In the genomic region with DNA sequence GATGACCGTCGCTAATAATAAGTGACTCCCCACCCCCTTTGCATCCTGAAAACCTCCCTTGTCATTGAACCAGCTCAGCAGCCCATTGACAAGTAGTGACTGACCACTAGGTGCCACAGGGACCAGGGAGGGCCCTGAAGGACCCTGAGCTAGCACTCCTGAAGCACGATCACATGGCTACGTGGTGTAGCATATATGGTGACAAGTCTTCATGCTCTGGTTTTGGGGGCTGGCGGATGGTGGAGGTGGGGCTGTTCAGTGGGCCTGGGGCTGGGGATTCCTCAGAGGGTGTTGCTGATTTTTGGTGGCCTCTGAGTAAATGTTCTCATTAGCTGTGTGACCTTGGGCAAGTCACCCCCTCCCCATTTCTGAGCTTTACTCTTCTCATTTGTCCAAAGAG, we compare ENCODE assay signal across 33 cellular contexts. TPM values are rescaled to one million over a fixed set of nuclear protein-coding genes. Genes with fewer than 3 reads are reported as not detected.
"Had no signal": no experiment of that assay in that cellular context is flagged by ENCODE, and none has a peak within 500 bp of the region (broad histone marks: within the 10 kb centered on the region; RNA-seq: fewer than 3 reads in every experiment).

No MANE protein-coding gene starts in this region.

- H3K36me3 ChIP-seq: brain microvascular endothelial cell, breast epithelium had no signal

- DNase-seq: activated B cell treated with CpG ODN at 0.5 μM for 24 hours; activated CD4-positive, alpha-beta memory T cell treated with anti-CD3 and anti-CD28 coated beads, Interleukin-2, amount 10 ng/mL, durations not matched to agents 7 days and 5 days; activated CD4-positive, alpha-beta T cell treated with anti-CD3 and anti-CD28 coated beads for 48 hours; activated CD4-positive, alpha-beta T cell treated with anti-CD3 and anti-CD28 coated beads, Interleukin-2, amount 10 ng/mL, durations not matched to agents 7 days and 5 days; activated CD4-positive, alpha-beta T cell treated with anti-CD3 and anti-CD28 coated beads, Interleukin-2, amount 50 U/mL, for 48 hours; activated CD4-positive, CD25-positive, alpha-beta regulatory T cell treated with anti-CD3 and anti-CD28 coated beads, Interleukin-2, amount 50 U/mL, for 72 hours; activated CD8-positive, alpha-beta memory T cell treated with anti-CD3 and anti-CD28 coated beads for 24 hours; activated CD8-positive, alpha-beta memory T cell treated with anti-CD3 and anti-CD28 coated beads, Interleukin-2, amount 10 ng/mL, durations not matched to agents 7 days and 5 days; activated CD8-positive, alpha-beta memory T cell treated with anti-CD3 and anti-CD28 coated beads, Interleukin-2, amount 50 U/mL, for 48 hours; activated CD8-positive, alpha-beta T cell treated with anti-CD3 and anti-CD28 coated beads, Interleukin-2, amount 10 ng/mL, durations not matched to agents 7 days and 5 days; activated effector memory CD4-positive, alpha-beta T cell treated with Interleukin-2 at 50 U/mL for 16 hours; activated gamma-delta T cell; activated naive CD4-positive, alpha-beta T cell treated with anti-CD3 and anti-CD28 coated beads, Interleukin-2, amount 10 ng/mL, durations not matched to agents 7 days and 5 days; activated naive CD4-positive, alpha-beta T cell treated with Interleukin-2 at 50 U/mL for 16 hours; activated naive CD8-positive, alpha-beta T cell treated with anti-CD3 and anti-CD28 coated beads, Interleukin-2, amount 10 ng/mL, durations not matched to agents 7 days and 5 days; activated naive CD8-positive, alpha-beta T cell treated with anti-CD3 and anti-CD28 coated beads, Interleukin-2, amount 50 U/mL, for 24 hours; activated T-cell treated with anti-CD3 and anti-CD28 coated beads, Interleukin-2, amount 50 U/mL, for 24 hours; activated T-cell treated with anti-CD3 and anti-CD28 coated beads, Interleukin-2, amount 50 U/mL, for 48 hours; amygdala; anterior cingulate cortex; body of pancreas; brain microvascular endothelial cell; central memory CD4-positive, alpha-beta T cell; T-helper 1 cell; T-helper 2 cell; T-helper 9 cell had no signal

- ATAC-seq: activated CD8-positive, alpha-beta memory T cell treated with anti-CD3 and anti-CD28 coated beads, Interleukin-2, amount 10 ng/mL, durations not matched to agents 7 days and 5 days; activated CD8-positive, alpha-beta T cell treated with anti-CD3 and anti-CD28 coated beads, Interleukin-2, amount 10 ng/mL, durations not matched to agents 7 days and 5 days; activated naive CD8-positive, alpha-beta T cell treated with anti-CD3 and anti-CD28 coated beads, Interleukin-2, amount 50 U/mL, for 24 hours; body of pancreas had no signal

- H3K36me3 Mint-ChIP-seq: activated CD8-positive, alpha-beta memory T cell treated with anti-CD3 and anti-CD28 coated beads, Interleukin-2, amount 10 ng/mL, durations not matched to agents 7 days and 5 days; activated naive CD4-positive, alpha-beta T cell treated with anti-CD3 and anti-CD28 coated beads, Interleukin-2, amount 10 ng/mL, durations not matched to agents 7 days and 5 days; activated naive CD4-positive, alpha-beta T cell treated with anti-CD3 and anti-CD28 coated beads, Interleukin-2, amount 50 U/mL, for 24 hours; activated naive CD8-positive, alpha-beta T cell; activated naive CD8-positive, alpha-beta T cell treated with anti-CD3 and anti-CD28 coated beads, Interleukin-2, amount 10 ng/mL, durations not matched to agents 7 days and 5 days had no signal

- H3K27ac Mint-ChIP-seq: activated B cell treated with CpG ODN at 0.5 μM for 24 hours; activated CD4-positive, alpha-beta memory T cell treated with anti-CD3 and anti-CD28 coated beads, Interleukin-2, amount 10 ng/mL, durations not matched to agents 7 days and 5 days; activated CD4-positive, alpha-beta T cell treated with anti-CD3 and anti-CD28 coated beads, Interleukin-2, amount 10 ng/mL, durations not matched to agents 7 days and 5 days; activated CD8-positive, alpha-beta memory T cell treated with anti-CD3 and anti-CD28 coated beads, Interleukin-2, amount 10 ng/mL, durations not matched to agents 7 days and 5 days; activated CD8-positive, alpha-beta T cell treated with anti-CD3 and anti-CD28 coated beads, Interleukin-2, amount 10 ng/mL, durations not matched to agents 7 days and 5 days; activated naive CD4-positive, alpha-beta T cell treated with anti-CD3 and anti-CD28 coated beads, Interleukin-2, amount 10 ng/mL, durations not matched to agents 7 days and 5 days; activated naive CD4-positive, alpha-beta T cell treated with anti-CD3 and anti-CD28 coated beads, Interleukin-2, amount 50 U/mL, for 24 hours; activated naive CD8-positive, alpha-beta T cell; activated naive CD8-positive, alpha-beta T cell treated with anti-CD3 and anti-CD28 coated beads, Interleukin-2, amount 10 ng/mL, durations not matched to agents 7 days and 5 days; activated naive CD8-positive, alpha-beta T cell treated with anti-CD3 and anti-CD28 coated beads, Interleukin-2, amount 50 U/mL, for 24 hours; activated T-cell treated with anti-CD3 and anti-CD28 coated beads, Interleukin-2, amount 50 U/mL, for 24 hours; activated T-helper 2 cell treated with anti-CD3 and anti-CD28 coated beads, Interferon-gamma antibody, Interleukin-2, Interleukin-4, amounts not matched to agents 10 μg/mL and 5 μg/mL and 100 μg/mL, durations not matched to agents 14 hours and 24 hours and 36 hours; T-helper 1 cell treated with Interleukin-12 subunit alpha and Interleukin-12 subunit beta and Interleukin-4 antibody, amounts not matched to agents 30 μg/mL and 1 μg/mL, for 36 hours; T-helper 2 cell treated with Interferon-gamma antibody and Interleukin-4, amounts not matched to agents 5 μg/mL and 100 μg/mL, for 36 hours had no signal

- H3K9me3 Mint-ChIP-seq: activated B cell treated with CpG ODN at 0.5 μM for 24 hours; activated CD4-positive, alpha-beta memory T cell treated with anti-CD3 and anti-CD28 coated beads, Interleukin-2, amount 10 ng/mL, durations not matched to agents 7 days and 5 days; activated CD4-positive, alpha-beta T cell treated with anti-CD3 and anti-CD28 coated beads, Interleukin-2, amount 10 ng/mL, durations not matched to agents 7 days and 5 days; activated naive CD4-positive, alpha-beta T cell treated with anti-CD3 and anti-CD28 coated beads, Interleukin-2, amount 10 ng/mL, durations not matched to agents 7 days and 5 days; activated naive CD4-positive, alpha-beta T cell treated with anti-CD3 and anti-CD28 coated beads, Interleukin-2, amount 50 U/mL, for 24 hours; activated naive CD8-positive, alpha-beta T cell treated with anti-CD3 and anti-CD28 coated beads, Interleukin-2, amount 10 ng/mL, durations not matched to agents 7 days and 5 days; activated naive CD8-positive, alpha-beta T cell treated with anti-CD3 and anti-CD28 coated beads, Interleukin-2, amount 50 U/mL, for 24 hours; activated T-cell treated with anti-CD3 and anti-CD28 coated beads, Interleukin-2, amount 50 U/mL, for 24 hours; activated T-helper 2 cell treated with anti-CD3 and anti-CD28 coated beads, Interferon-gamma antibody, Interleukin-2, Interleukin-4, amounts not matched to agents 10 μg/mL and 5 μg/mL and 100 μg/mL, durations not matched to agents 14 hours and 24 hours and 36 hours; T-helper 1 cell treated with Interleukin-12 subunit alpha and Interleukin-12 subunit beta and Interleukin-4 antibody, amounts not matched to agents 30 μg/mL and 1 μg/mL, for 36 hours; T-helper 2 cell treated with Interferon-gamma antibody and Interleukin-4, amounts not matched to agents 5 μg/mL and 100 μg/mL, for 36 hours had no signal

- H3K27me3 ChIP-seq: body of pancreas, brain microvascular endothelial cell had no signal

- H3K4me3 ChIP-seq: body of pancreas, breast epithelium had no signal

- H3K4me1 ChIP-seq: breast epithelium had no signal

- H3K9me3 ChIP-seq: body of pancreas, breast epithelium had no signal

- H3K27ac ChIP-seq: body of pancreas, brain microvascular endothelial cell, breast epithelium, VCaP had no signal

- H3K4me3 Mint-ChIP-seq: activated B cell treated with CpG ODN at 0.5 μM for 24 hours; activated CD4-positive, alpha-beta memory T cell treated with anti-CD3 and anti-CD28 coated beads, Interleukin-2, amount 10 ng/mL, durations not matched to agents 7 days and 5 days; activated CD4-positive, alpha-beta T cell treated with anti-CD3 and anti-CD28 coated beads, Interleukin-2, amount 10 ng/mL, durations not matched to agents 7 days and 5 days; activated CD8-positive, alpha-beta memory T cell treated with anti-CD3 and anti-CD28 coated beads, Interleukin-2, amount 10 ng/mL, durations not matched to agents 7 days and 5 days; activated CD8-positive, alpha-beta T cell treated with anti-CD3 and anti-CD28 coated beads, Interleukin-2, amount 10 ng/mL, durations not matched to agents 7 days and 5 days; activated naive CD4-positive, alpha-beta T cell treated with anti-CD3 and anti-CD28 coated beads, Interleukin-2, amount 10 ng/mL, durations not matched to agents 7 days and 5 days; activated naive CD4-positive, alpha-beta T cell treated with anti-CD3 and anti-CD28 coated beads, Interleukin-2, amount 50 U/mL, for 24 hours; activated naive CD8-positive, alpha-beta T cell; activated naive CD8-positive, alpha-beta T cell treated with anti-CD3 and anti-CD28 coated beads, Interleukin-2, amount 10 ng/mL, durations not matched to agents 7 days and 5 days; activated naive CD8-positive, alpha-beta T cell treated with anti-CD3 and anti-CD28 coated beads, Interleukin-2, amount 50 U/mL, for 24 hours; activated T-cell treated with anti-CD3 and anti-CD28 coated beads, Interleukin-2, amount 50 U/mL, for 24 hours; T-helper 1 cell treated with Interleukin-12 subunit alpha and Interleukin-12 subunit beta and Interleukin-4 antibody, amounts not matched to agents 30 μg/mL and 1 μg/mL, for 36 hours; T-helper 2 cell treated with Interferon-gamma antibody and Interleukin-4, amounts not matched to agents 5 μg/mL and 100 μg/mL, for 36 hours had no signal

RNA-seq across cellular contexts. Expression of a gene that starts 4.7 kb away (rescaled TPM):
- total RNA-seq: activated CD4-positive, alpha-beta memory T cell treated with anti-CD3 and anti-CD28 coated beads, Interleukin-2, amount 10 ng/mL, durations not matched to agents 7 days and 5 days; activated CD4-positive, alpha-beta T cell treated with anti-CD3 and anti-CD28 coated beads, Interleukin-2, amount 10 ng/mL, durations not matched to agents 7 days and 5 days; activated naive CD8-positive, alpha-beta T cell treated with anti-CD3 and anti-CD28 coated beads, Interleukin-2, amount 10 ng/mL, durations not matched to agents 7 days and 5 days had no signal
